Comparison of ENCODE assay signal across 10 cellular contexts in the genomic region with DNA sequence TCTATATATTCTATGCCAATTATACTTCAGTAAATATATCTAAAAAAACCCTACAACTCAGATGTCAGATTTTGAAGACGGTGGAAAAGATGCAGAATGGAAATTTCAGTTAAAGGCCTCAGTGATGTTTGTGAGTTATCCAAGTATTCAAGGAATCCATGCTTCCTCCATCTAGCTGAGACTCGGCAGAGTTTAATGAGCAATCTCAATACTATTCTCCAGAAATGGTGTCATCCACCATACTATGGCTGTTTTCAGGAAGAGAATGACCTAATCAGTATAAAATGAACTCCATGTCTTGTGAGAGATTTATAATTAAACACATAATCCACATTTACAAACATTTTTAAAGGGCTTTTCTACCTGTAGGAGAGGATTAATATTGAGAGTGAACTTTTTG.
DNase-seq lines count a peak whose midpoint lies in the region; TF ChIP-seq lines count a peak whose summit lies in the region.
"Had no signal": no experiment of that assay in that cellular context is flagged by ENCODE, and none has a peak within 500 bp of the region (broad histone marks: within the 10 kb centered on the region; RNA-seq: fewer than 3 reads in every experiment).

No MANE protein-coding gene starts in this region.

- peak; percentile 94 for DNase-seq in EH (ENCODE audit: low read depth)
- peak; percentile 34 for DNase-seq in RPMI7951 (ENCODE audit: low read depth)
- DNase-seq in fibroblast of pulmonary artery (ENCODE audit: low read depth), result peak; percentile 52
- DNase-seq in retinal pigment epithelial cell (ENCODE audit: low read depth), result peak; percentile 27
- DNase-seq in activated effector memory CD4-positive, alpha-beta T cell treated with Interleukin-2 at 50 U/mL for 16 hours, result no peak
- no peak for DNase-seq in epidermal melanocyte (ENCODE audit: insufficient read length, low spot score)
- no peak for DNase-seq in NCI-H748 treated with DMSO at 0.1 percent for 48 hours (lab: John Stamatoyannopoulos, UW)
- DNase-seq in NCI-H2029 treated with DMSO at 0.1 percent for 48 hours (lab: John Stamatoyannopoulos, UW), result no peak
- DNase-seq: left lung, T1000 had no signal

- TF ChIP-seq CTCF in fibroblast of pulmonary artery (IDR thresholded peaks at IDR 0.05; ENCODE audit: low read length, missing control alignments) (no peak), retinal pigment epithelial cell (conservative IDR thresholded peaks at IDR 0.05; ENCODE audit: low read depth, low read length) (no peak)

- H3K4me3 ChIP-seq in fibroblast of pulmonary artery (replicated peaks; ENCODE audit: low read depth, low read length), result no peak overlapping the region
- no peak overlapping the region for H3K4me3 ChIP-seq in retinal pigment epithelial cell (ENCODE audit: low read length)
- H3K4me3 ChIP-seq: left lung had no signal

Comparison
In these comparisons a context has a peak if more than half of its experiments do, and no peak if none do; other contexts are left out.
1. DNase-seq: peak in EH (single experiment), RPMI7951 (single experiment), fibroblast of pulmonary artery (single experiment) and retinal pigment epithelial cell (single experiment); none in activated effector memory CD4-positive, alpha-beta T cell treated with Interleukin-2 at 50 U/mL for 16 hours (single experiment), epidermal melanocyte (single experiment), NCI-H748 treated with DMSO at 0.1 percent for 48 hours (single experiment) and NCI-H2029 treated with DMSO at 0.1 percent for 48 hours (single experiment).